13 cellular contexts compared by ENCODE assay signal in genomic region chr12:68159681-68160304, GRCh38. TPM values are rescaled to one million over a fixed set of nuclear protein-coding genes. Genes with fewer than 3 reads are reported as not detected.
DNase-seq lines count a peak whose midpoint lies in the region; ATAC-seq and TF ChIP-seq lines count a peak whose summit lies in the region.
"Had no signal": no experiment of that assay in that cellular context is flagged by ENCODE, and none has a peak within 500 bp of the region (broad histone marks: within the 10 kb centered on the region; RNA-seq: fewer than 3 reads in every experiment).

TSS of gene IFNG (minus strand) at chr12:68159740. CDS start at chr12:68159615, 125 bp downstream.

- no peak for TF ChIP-seq POLR2A in GM18505 (IDR thresholded peaks at IDR 0.05; ENCODE audit: borderline replicate concordance, extremely low read depth, insufficient read depth, insufficient read length)

- ATAC-seq in activated T-cell treated with anti-CD3 and anti-CD28 coated beads, Interleukin-2, amount 50 U/mL, for 72 hours (replicated peaks in 1 of 2) = peak; percentile 15 to 35
- peak; percentile 62 for ATAC-seq in HG02642 (IDR thresholded peaks at IDR 0.05; ENCODE audit: poor library complexity, unreplicated experiment)
- no peak for ATAC-seq in GM18505 (IDR thresholded peaks at IDR 0.05; ENCODE audit: unreplicated experiment)
- ATAC-seq: gastroesophageal sphincter, pancreas had no signal

- H3K27ac Mint-ChIP-seq in activated T-cell treated with anti-CD3 and anti-CD28 coated beads, Interleukin-2, amount 50 U/mL, for 72 hours = peak within 1 kb of the TSS; percentile 58
- H3K27ac Mint-ChIP-seq in T-helper 1 cell treated with Interleukin-12 subunit alpha and Interleukin-12 subunit beta and Interleukin-4 antibody, amounts not matched to agents 30 μg/mL and 1 μg/mL, for 36 hours = peak within 1 kb of the TSS; percentile 82
- peak within 1 kb of the TSS; percentile 81 for H3K27ac Mint-ChIP-seq in stimulated activated naive CD8-positive, alpha-beta T cell treated with anti-CD3 and anti-CD28 coated beads, Interleukin-15, Interleukin-2, amounts not matched to agents 100 ng/mL and 50 ng/mL, for 24 hours

- peaks cover 32% of the 10 kb centered on the region for H3K4me1 Mint-ChIP-seq in activated T-cell treated with anti-CD3 and anti-CD28 coated beads, Interleukin-2, amount 50 U/mL, for 72 hours (ENCODE audit: low read depth)
- peaks cover 58% of the 10 kb centered on the region for H3K4me1 Mint-ChIP-seq in T-helper 1 cell treated with Interleukin-12 subunit alpha and Interleukin-12 subunit beta and Interleukin-4 antibody, amounts not matched to agents 30 μg/mL and 1 μg/mL, for 36 hours (ENCODE audit: low read depth)
- H3K4me1 Mint-ChIP-seq in stimulated activated naive CD8-positive, alpha-beta T cell treated with anti-CD3 and anti-CD28 coated beads, Interleukin-15, Interleukin-2, amounts not matched to agents 100 ng/mL and 50 ng/mL, for 24 hours (ENCODE audit: low read depth) = peaks cover 67% of the 10 kb centered on the region

- no peaks in the 10 kb centered on the region for H3K27me3 Mint-ChIP-seq in activated T-cell treated with anti-CD3 and anti-CD28 coated beads, Interleukin-2, amount 50 U/mL, for 72 hours (ENCODE audit: low read depth)
- no peaks in the 10 kb centered on the region for H3K27me3 Mint-ChIP-seq in T-helper 1 cell treated with Interleukin-12 subunit alpha and Interleukin-12 subunit beta and Interleukin-4 antibody, amounts not matched to agents 30 μg/mL and 1 μg/mL, for 36 hours (ENCODE audit: low read depth)
- no peaks in the 10 kb centered on the region for H3K27me3 Mint-ChIP-seq in stimulated activated naive CD8-positive, alpha-beta T cell treated with anti-CD3 and anti-CD28 coated beads, Interleukin-15, Interleukin-2, amounts not matched to agents 100 ng/mL and 50 ng/mL, for 24 hours

- peak within 1 kb of the TSS; percentile 51 to 83 for H3K4me3 Mint-ChIP-seq in activated T-cell treated with anti-CD3 and anti-CD28 coated beads, Interleukin-2, amount 50 U/mL, for 72 hours
- H3K4me3 Mint-ChIP-seq in T-helper 1 cell treated with Interleukin-12 subunit alpha and Interleukin-12 subunit beta and Interleukin-4 antibody, amounts not matched to agents 30 μg/mL and 1 μg/mL, for 36 hours = peak within 1 kb of the TSS; percentile 87
- peak within 1 kb of the TSS; percentile 88 for H3K4me3 Mint-ChIP-seq in stimulated activated naive CD8-positive, alpha-beta T cell treated with anti-CD3 and anti-CD28 coated beads, Interleukin-15, Interleukin-2, amounts not matched to agents 100 ng/mL and 50 ng/mL, for 24 hours

- H3K36me3 Mint-ChIP-seq in activated T-cell treated with anti-CD3 and anti-CD28 coated beads, Interleukin-2, amount 50 U/mL, for 72 hours (ENCODE audit: insufficient read depth in 2 of 2) = no peaks in the 10 kb centered on the region
- H3K36me3 Mint-ChIP-seq in T-helper 1 cell treated with Interleukin-12 subunit alpha and Interleukin-12 subunit beta and Interleukin-4 antibody, amounts not matched to agents 30 μg/mL and 1 μg/mL, for 36 hours (ENCODE audit: low read depth) = peaks cover 37% of the 10 kb centered on the region
- peaks cover 25% of the 10 kb centered on the region for H3K36me3 Mint-ChIP-seq in stimulated activated naive CD8-positive, alpha-beta T cell treated with anti-CD3 and anti-CD28 coated beads, Interleukin-15, Interleukin-2, amounts not matched to agents 100 ng/mL and 50 ng/mL, for 24 hours (ENCODE audit: low read depth)

- no peaks in the 10 kb centered on the region for H3K9me3 Mint-ChIP-seq in activated T-cell treated with anti-CD3 and anti-CD28 coated beads, Interleukin-2, amount 50 U/mL, for 72 hours
- no peaks in the 10 kb centered on the region for H3K9me3 Mint-ChIP-seq in T-helper 1 cell treated with Interleukin-12 subunit alpha and Interleukin-12 subunit beta and Interleukin-4 antibody, amounts not matched to agents 30 μg/mL and 1 μg/mL, for 36 hours
- no peaks in the 10 kb centered on the region for H3K9me3 Mint-ChIP-seq in stimulated activated naive CD8-positive, alpha-beta T cell treated with anti-CD3 and anti-CD28 coated beads, Interleukin-15, Interleukin-2, amounts not matched to agents 100 ng/mL and 50 ng/mL, for 24 hours

- no peak for DNase-seq in activated T-cell treated with anti-CD3 and anti-CD28 coated beads, Interleukin-2, amount 50 U/mL, for 72 hours
- no peak for DNase-seq in activated T-cell treated with anti-CD3 and anti-CD28 coated beads for 4 hours
- no peak for DNase-seq in T1000 (lab: John Stamatoyannopoulos, UW)
- DNase-seq in NCI-H1436 treated with DMSO at 0.1 percent for 48 hours (lab: John Stamatoyannopoulos, UW) = no peak
- DNase-seq: dermis blood vessel endothelial cell, lower lobe of right lung, NCI-H1436, pancreas had no signal

RNA-seq across cellular contexts. Expression of gene IFNG, which starts in this region (rescaled TPM):
- total RNA-seq in activated T-cell treated with anti-CD3 and anti-CD28 coated beads, Interleukin-2, amount 50 U/mL, for 72 hours = 10 to 100 TPM; 34.3 to 77.1 TPM
- total RNA-seq: dermis blood vessel endothelial cell, gastroesophageal sphincter, lower lobe of right lung had no signal
